Comparison of ENCODE assay signal across 10 cellular contexts in genomic region chr14:72172075-72172474, GRCh38.
"Had no signal": no experiment of that assay in that cellular context is flagged by ENCODE, and none has a peak within 500 bp of the region (broad histone marks: within the 10 kb centered on the region; RNA-seq: fewer than 3 reads in every experiment).

No MANE protein-coding gene starts in this region.

- H3K27ac ChIP-seq: GM23248, HL-60 had no signal

- H3K9ac ChIP-seq: GM23248 had no signal

- H3K4me3 Mint-ChIP-seq: H9, HFFc6 had no signal

- FAIRE-seq: H1, H54, K562 had no signal

- ATAC-seq: K562 had no signal

- H3K27ac Mint-ChIP-seq: H9, HFFc6 had no signal

- H2AFZ ChIP-seq: GM23248 had no signal

- DNase-seq: GM23248, H9, HCEC 1CT, HFFc6, IMR-90, KG1 had no signal

- H3K4me3 ChIP-seq: GM23248, K562 had no signal
